1 cellular context compared by ENCODE assay signal in genomic region chr6:42257614-42258013, GRCh38.
TF ChIP-seq lines count a peak whose summit lies in the region.

No MANE protein-coding gene starts in this region.

TF ChIP-seq in WTC11, 78 proteins besides CTCF, POLR2A, EP300 and RAD21 (continued from another document):
- TF ChIP-seq, protein P1, sequence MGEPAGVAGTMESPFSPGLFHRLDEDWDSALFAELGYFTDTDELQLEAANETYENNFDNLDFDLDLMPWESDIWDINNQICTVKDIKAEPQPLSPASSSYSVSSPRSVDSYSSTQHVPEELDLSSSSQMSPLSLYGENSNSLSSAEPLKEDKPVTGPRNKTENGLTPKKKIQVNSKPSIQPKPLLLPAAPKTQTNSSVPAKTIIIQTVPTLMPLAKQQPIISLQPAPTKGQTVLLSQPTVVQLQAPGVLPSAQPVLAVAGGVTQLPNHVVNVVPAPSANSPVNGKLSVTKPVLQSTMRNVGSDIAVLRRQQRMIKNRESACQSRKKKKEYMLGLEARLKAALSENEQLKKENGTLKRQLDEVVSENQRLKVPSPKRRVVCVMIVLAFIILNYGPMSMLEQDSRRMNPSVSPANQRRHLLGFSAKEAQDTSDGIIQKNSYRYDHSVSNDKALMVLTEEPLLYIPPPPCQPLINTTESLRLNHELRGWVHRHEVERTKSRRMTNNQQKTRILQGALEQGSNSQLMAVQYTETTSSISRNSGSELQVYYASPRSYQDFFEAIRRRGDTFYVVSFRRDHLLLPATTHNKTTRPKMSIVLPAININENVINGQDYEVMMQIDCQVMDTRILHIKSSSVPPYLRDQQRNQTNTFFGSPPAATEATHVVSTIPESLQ (CRISPR knock-in tag; IDR thresholded peaks at IDR 0.05): no peak
- no peak for TF ChIP-seq E2F1 (CRISPR knock-in tag; IDR thresholded peaks at IDR 0.05)
- TF ChIP-seq NR2C2 (CRISPR knock-in tag; IDR thresholded peaks at IDR 0.05): no peak
